ENCODE assay signal across 1 cellular context in the genomic region with DNA sequence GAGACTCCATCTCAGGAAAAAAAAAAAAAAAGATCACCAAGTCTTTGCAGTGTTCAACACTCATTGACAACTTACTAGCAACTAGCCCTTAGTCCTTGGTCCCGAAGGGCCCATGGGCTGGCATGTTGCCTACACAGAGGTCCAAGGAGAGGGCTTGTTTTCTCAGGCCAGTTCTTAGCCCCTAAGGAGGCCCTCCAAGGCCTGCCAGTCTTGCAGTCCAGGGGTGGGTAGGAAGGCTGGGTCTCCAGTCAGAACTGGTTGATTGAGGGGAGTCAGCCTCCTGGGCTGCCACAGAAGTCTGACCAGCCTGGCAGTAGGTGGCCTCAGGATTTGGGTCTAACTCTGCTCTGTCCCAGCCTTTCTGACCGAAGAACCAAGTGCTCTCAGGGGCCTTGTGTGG.
TF ChIP-seq lines count a peak whose summit lies in the region.

No MANE protein-coding gene starts in this region.

TF ChIP-seq in SK-N-SH, 30 proteins besides CTCF, POLR2A, EP300 and RAD21 (continued from another document):
- TF ChIP-seq, protein P1, sequence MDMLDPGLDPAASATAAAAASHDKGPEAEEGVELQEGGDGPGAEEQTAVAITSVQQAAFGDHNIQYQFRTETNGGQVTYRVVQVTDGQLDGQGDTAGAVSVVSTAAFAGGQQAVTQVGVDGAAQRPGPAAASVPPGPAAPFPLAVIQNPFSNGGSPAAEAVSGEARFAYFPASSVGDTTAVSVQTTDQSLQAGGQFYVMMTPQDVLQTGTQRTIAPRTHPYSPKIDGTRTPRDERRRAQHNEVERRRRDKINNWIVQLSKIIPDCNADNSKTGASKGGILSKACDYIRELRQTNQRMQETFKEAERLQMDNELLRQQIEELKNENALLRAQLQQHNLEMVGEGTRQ (IDR thresholded peaks at IDR 0.05; ENCODE audit: borderline replicate concordance, low read depth, low read length): no peak
- no peak for TF ChIP-seq GATA2 (CRISPR knock-in tag; IDR thresholded peaks at IDR 0.05)
- no peak for TF ChIP-seq POLR2AphosphoS5 (IDR thresholded peaks at IDR 0.05; ENCODE audit: low read depth, low read length)
- TF ChIP-seq YY1 (IDR thresholded peaks at IDR 0.05; ENCODE audit: low read depth): no peak
- TF ChIP-seq MEF2A (IDR thresholded peaks at IDR 0.05; ENCODE audit: borderline replicate concordance, low read depth): no peak
- no peak for TF ChIP-seq FOSL2 (IDR thresholded peaks at IDR 0.05; ENCODE audit: borderline replicate concordance, low read depth)
- TF ChIP-seq NFIC (IDR thresholded peaks at IDR 0.05; ENCODE audit: borderline replicate concordance): no peak
- TF ChIP-seq SMC3 (IDR thresholded peaks at IDR 0.05; ENCODE audit: low read depth, low read length): no peak
- TF ChIP-seq, protein P2, sequence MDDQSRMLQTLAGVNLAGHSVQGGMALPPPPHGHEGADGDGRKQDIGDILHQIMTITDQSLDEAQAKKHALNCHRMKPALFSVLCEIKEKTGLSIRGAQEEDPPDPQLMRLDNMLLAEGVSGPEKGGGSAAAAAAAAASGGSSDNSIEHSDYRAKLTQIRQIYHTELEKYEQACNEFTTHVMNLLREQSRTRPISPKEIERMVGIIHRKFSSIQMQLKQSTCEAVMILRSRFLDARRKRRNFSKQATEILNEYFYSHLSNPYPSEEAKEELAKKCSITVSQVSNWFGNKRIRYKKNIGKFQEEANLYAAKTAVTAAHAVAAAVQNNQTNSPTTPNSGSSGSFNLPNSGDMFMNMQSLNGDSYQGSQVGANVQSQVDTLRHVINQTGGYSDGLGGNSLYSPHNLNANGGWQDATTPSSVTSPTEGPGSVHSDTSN (IDR thresholded peaks at IDR 0.05): no peak
- no peak for TF ChIP-seq RCOR1 (IDR thresholded peaks at IDR 0.05; ENCODE audit: low read length)
- TF ChIP-seq FOXJ3 (CRISPR knock-in tag; IDR thresholded peaks at IDR 0.05): no peak
- no peak for TF ChIP-seq SIN3A (IDR thresholded peaks at IDR 0.05; ENCODE audit: borderline replicate concordance, low read depth, low read length)
- TF ChIP-seq TCF12 (IDR thresholded peaks at IDR 0.05): no peak
- TF ChIP-seq TAF1 (IDR thresholded peaks at IDR 0.05; ENCODE audit: borderline replicate concordance, low read depth, low read length): no peak
- TF ChIP-seq RFX5 (IDR thresholded peaks at IDR 0.05; ENCODE audit: low read length): no peak
TF ChIP-seq in SK-N-SH: peak in this region for 0.
